ENCODE assay signal across 19 cellular contexts in genomic region chrX:139902559-139902958, GRCh38. TPM values are rescaled to one million over a fixed set of nuclear protein-coding genes. Genes with fewer than 3 reads are reported as not detected.
A peak's percentile ranks its signal among the peaks of the same experiment; 100 is the strongest.
DNase-seq lines count a peak whose midpoint lies in the region; ATAC-seq, FAIRE-seq and TF ChIP-seq lines count a peak whose summit lies in the region.
"Had no signal": no experiment of that assay in that cellular context is flagged by ENCODE, and none has a peak within 500 bp of the region (broad histone marks: within the 10 kb centered on the region; RNA-seq: fewer than 3 reads in every experiment).

No MANE protein-coding gene starts in this region.

- H3K9me3 Mint-ChIP-seq in stimulated activated naive CD8-positive, alpha-beta T cell treated with anti-CD3 and anti-CD28 coated beads, Interleukin-15, Interleukin-2, amounts not matched to agents 100 ng/mL and 50 ng/mL, for 24 hours, result no peaks in the 10 kb centered on the region
- H3K9me3 Mint-ChIP-seq in stimulated activated naive CD8-positive, alpha-beta T cell treated with anti-CD3 and anti-CD28 coated beads, Interleukin-15, amount 100 ng/mL, for 72 hours, result no peaks in the 10 kb centered on the region
- H3K9me3 Mint-ChIP-seq: CD4-positive, alpha-beta memory T cell; HFFc6 had no signal

- no peak overlapping the region for H2BK5ac ChIP-seq in mesendoderm (ENCODE audit: low read length)

- H3K36me3 Mint-ChIP-seq in stimulated activated naive CD8-positive, alpha-beta T cell treated with anti-CD3 and anti-CD28 coated beads, Interleukin-15, Interleukin-2, amounts not matched to agents 100 ng/mL and 50 ng/mL, for 24 hours (ENCODE audit: low read depth), result peaks cover 4% of the 10 kb centered on the region

- H3K18ac ChIP-seq in mesendoderm (ENCODE audit: low read length), result no peak overlapping the region

- TF ChIP-seq CTCF in GM10266 (IDR thresholded peaks at IDR 0.05; ENCODE audit: control insufficient read depth, insufficient read depth, low read depth, missing control alignments), result no peak

- H3K4ac ChIP-seq in mesendoderm (ENCODE audit: low read depth, low read length), result no peak overlapping the region

- FAIRE-seq in GM19239 (lab: Jason Lieb, UNC), result peak; percentile 11
- FAIRE-seq: D721Med, H54 had no signal

- H3K36me3 ChIP-seq in mesendoderm (ENCODE audit: control insufficient read depth, insufficient read depth, low read length), result no peaks in the 10 kb centered on the region
- H3K36me3 ChIP-seq: HAP-1 had no signal

- H3K4me3 ChIP-seq in mesendoderm (ENCODE audit: low read length), result no peak overlapping the region
- H3K4me3 ChIP-seq: HAP-1 had no signal

- H3K9ac ChIP-seq in mesendoderm (ENCODE audit: low read length), result no peak overlapping the region

- H3K4me2 ChIP-seq in mesendoderm (ENCODE audit: low read length), result no peak overlapping the region

- no peak overlapping the region for H2BK120ac ChIP-seq in mesendoderm (ENCODE audit: low read depth, low read length)

- no peak overlapping the region for H2BK15ac ChIP-seq in mesendoderm (replicated peaks; ENCODE audit: low read depth)

- H4K8ac ChIP-seq in mesendoderm (ENCODE audit: low read depth, low read length), result no peak overlapping the region

- peak overlapping the region; percentile 26 for H3K27ac Mint-ChIP-seq in stimulated activated naive CD8-positive, alpha-beta T cell treated with anti-CD3 and anti-CD28 coated beads, Interleukin-15, Interleukin-2, amounts not matched to agents 100 ng/mL and 50 ng/mL, for 24 hours
- no peak overlapping the region for H3K27ac Mint-ChIP-seq in stimulated activated naive CD8-positive, alpha-beta T cell treated with anti-CD3 and anti-CD28 coated beads, Interleukin-15, amount 100 ng/mL, for 72 hours
- H3K27ac Mint-ChIP-seq: HFFc6 had no signal

- no peaks in the 10 kb centered on the region for H3K27me3 ChIP-seq in mesendoderm (ENCODE audit: insufficient read depth, low read length, poor library complexity)

- peaks cover 7% of the 10 kb centered on the region for H3K79me2 ChIP-seq in mesendoderm (ENCODE audit: control insufficient read depth, insufficient read depth, low read length)

- H3K56ac ChIP-seq in mesendoderm (ENCODE audit: low read length), result peak overlapping the region; percentile 15

- no peak for DNase-seq in stimulated activated naive CD8-positive, alpha-beta T cell treated with anti-CD3 and anti-CD28 coated beads, Interleukin-15, amount 100 ng/mL, for 72 hours
- DNase-seq in GM19239 (ENCODE audit: insufficient read length, low spot score), result no peak
- DNase-seq in mesendoderm, result no peak
- no peak for DNase-seq in COLO668 (lab: John Stamatoyannopoulos, UW; ENCODE audit: unreplicated experiment)
- no peak for DNase-seq in GM10266 (ENCODE audit: extremely low spot score)
- DNase-seq: 8988T; C1 segment of cervical spinal cord; CD4-positive, alpha-beta memory T cell; DMS 273 treated with DMSO at 0.1 percent for 48 hours; DMS79; EL; GDM1; GOT3; HFFc6 had no signal

- no peak for ATAC-seq in stimulated activated naive CD8-positive, alpha-beta T cell treated with anti-CD3 and anti-CD28 coated beads, Interleukin-15, amount 100 ng/mL, for 72 hours
- ATAC-seq in GM21515 (IDR thresholded peaks at IDR 0.05; ENCODE audit: unreplicated experiment), result no peak

- H3K4me3 Mint-ChIP-seq in stimulated activated naive CD8-positive, alpha-beta T cell treated with anti-CD3 and anti-CD28 coated beads, Interleukin-15, Interleukin-2, amounts not matched to agents 100 ng/mL and 50 ng/mL, for 24 hours, result no peak overlapping the region
- no peak overlapping the region for H3K4me3 Mint-ChIP-seq in stimulated activated naive CD8-positive, alpha-beta T cell treated with anti-CD3 and anti-CD28 coated beads, Interleukin-15, amount 100 ng/mL, for 72 hours
- H3K4me3 Mint-ChIP-seq: CD4-positive, alpha-beta memory T cell; HFFc6 had no signal

- peaks cover 6% of the 10 kb centered on the region for H3K4me1 Mint-ChIP-seq in stimulated activated naive CD8-positive, alpha-beta T cell treated with anti-CD3 and anti-CD28 coated beads, Interleukin-15, Interleukin-2, amounts not matched to agents 100 ng/mL and 50 ng/mL, for 24 hours (ENCODE audit: low read depth)
- peaks cover 11% of the 10 kb centered on the region for H3K4me1 Mint-ChIP-seq in stimulated activated naive CD8-positive, alpha-beta T cell treated with anti-CD3 and anti-CD28 coated beads, Interleukin-15, amount 100 ng/mL, for 72 hours

- H3K27ac ChIP-seq in mesendoderm (ENCODE audit: low read depth, low read length), result no peak overlapping the region

- no CpG with 5 or more reads among the region's 2 CpGs for WGBS in mesendoderm (ENCODE audit: extremely low coverage, insufficient coverage, low lambda C conversion rate)

- no peak overlapping the region for H2AK5ac ChIP-seq in mesendoderm (ENCODE audit: low read length)

- no peaks in the 10 kb centered on the region for H3K27me3 Mint-ChIP-seq in stimulated activated naive CD8-positive, alpha-beta T cell treated with anti-CD3 and anti-CD28 coated beads, Interleukin-15, Interleukin-2, amounts not matched to agents 100 ng/mL and 50 ng/mL, for 24 hours
- H3K27me3 Mint-ChIP-seq in stimulated activated naive CD8-positive, alpha-beta T cell treated with anti-CD3 and anti-CD28 coated beads, Interleukin-15, amount 100 ng/mL, for 72 hours, result no peaks in the 10 kb centered on the region
- H3K27me3 Mint-ChIP-seq: CD4-positive, alpha-beta memory T cell had no signal

- no peaks in the 10 kb centered on the region for H3K79me1 ChIP-seq in mesendoderm (ENCODE audit: low read length)

- H4K5ac ChIP-seq in mesendoderm (ENCODE audit: low read length), result no peak overlapping the region

- H3K23ac ChIP-seq in mesendoderm (ENCODE audit: low read length), result no peak overlapping the region

- H3K4me1 ChIP-seq in mesendoderm (ENCODE audit: control insufficient read depth, low read depth, low read length), result no peaks in the 10 kb centered on the region

RNA-seq across cellular contexts. Expression of gene ATP11C, which starts 30.3 kb away (rescaled TPM):
- polyA plus RNA-seq in mesendoderm (2013, experiment 1 of 2), result 35.7 TPM
- polyA plus RNA-seq in mesendoderm (2013, experiment 2 of 2), result 36.6 TPM
